ENCODE assay signal across 9 cellular contexts in genomic region chr21:27643326-27643725, GRCh38.
"Had no signal": no experiment of that assay in that cellular context is flagged by ENCODE, and none has a peak within 500 bp of the region (broad histone marks: within the 10 kb centered on the region; RNA-seq: fewer than 3 reads in every experiment).

No MANE protein-coding gene starts in this region.

- H3K4me2 ChIP-seq: GM23338 had no signal

- H2AFZ ChIP-seq: GM23338 had no signal

- H3K4me3 ChIP-seq: GM23338, HAP-1, K562 had no signal

- DNase-seq: H7, HFFc6 had no signal

- H3K4me1 ChIP-seq: HAP-1 had no signal

- ATAC-seq: GM23338, HCT116, HepG2, K562 had no signal

- H3K27ac Mint-ChIP-seq: GM23338, HFFc6 had no signal

- H3K4me1 Mint-ChIP-seq: GM23338 had no signal

- H3K9me3 ChIP-seq: HAP-1 had no signal

- FAIRE-seq: H1, HepG2, K562 had no signal

- H3K9me3 Mint-ChIP-seq: GM23338, HFFc6 had no signal

- H3K27ac ChIP-seq: HL-60 had no signal

- H3K36me3 ChIP-seq: HAP-1 had no signal

- H3K4me3 Mint-ChIP-seq: GM23338, HFFc6 had no signal
